In genomic region chrX:1529328-1529727, GRCh38 we compare ENCODE assay signal across 1 cellular context.
TF ChIP-seq lines count a peak whose summit lies in the region.

No MANE protein-coding gene starts in this region.

TF ChIP-seq in GM12878, 131 proteins besides CTCF, POLR2A, EP300 and RAD21:
- TF ChIP-seq PRDM15 (CRISPR knock-in tag; IDR thresholded peaks at IDR 0.05), result no peak
- no peak for TF ChIP-seq GATAD2B (conservative IDR thresholded peaks at IDR 0.05; ENCODE audit: low read depth)
- TF ChIP-seq TCF12 (IDR thresholded peaks at IDR 0.05; ENCODE audit: low read depth, low read length), result no peak
- TF ChIP-seq FOS (IDR thresholded peaks at IDR 0.05; ENCODE audit: borderline replicate concordance, extremely low read depth, insufficient read length), result no peak
- TF ChIP-seq SMAD5 (IDR thresholded peaks at IDR 0.05; ENCODE audit: low read depth), result no peak
